Comparison of ENCODE assay signal across 9 cellular contexts in genomic region chr2:30484145-30484544, GRCh38.
"Had no signal": no experiment of that assay in that cellular context is flagged by ENCODE, and none has a peak within 500 bp of the region (broad histone marks: within the 10 kb centered on the region; RNA-seq: fewer than 3 reads in every experiment).

No MANE protein-coding gene starts in this region.

- H2AFZ ChIP-seq: GM23248 had no signal

- ATAC-seq: HCT116, HepG2 had no signal

- H3K36me3 ChIP-seq: HAP-1 had no signal

- FAIRE-seq: HepG2 had no signal

- H3K9me3 ChIP-seq: HAP-1 had no signal

- H3K9ac ChIP-seq: GM23248 had no signal

- H3K27ac ChIP-seq: GM23248, HL-60 had no signal

- DNase-seq: GM23248, GOT3, H7, HFFc6, KBM-7 had no signal

- H3K4me3 ChIP-seq: GM23248, HAP-1 had no signal
